Comparison of ENCODE assay signal across 1 cellular context in the genomic region with DNA sequence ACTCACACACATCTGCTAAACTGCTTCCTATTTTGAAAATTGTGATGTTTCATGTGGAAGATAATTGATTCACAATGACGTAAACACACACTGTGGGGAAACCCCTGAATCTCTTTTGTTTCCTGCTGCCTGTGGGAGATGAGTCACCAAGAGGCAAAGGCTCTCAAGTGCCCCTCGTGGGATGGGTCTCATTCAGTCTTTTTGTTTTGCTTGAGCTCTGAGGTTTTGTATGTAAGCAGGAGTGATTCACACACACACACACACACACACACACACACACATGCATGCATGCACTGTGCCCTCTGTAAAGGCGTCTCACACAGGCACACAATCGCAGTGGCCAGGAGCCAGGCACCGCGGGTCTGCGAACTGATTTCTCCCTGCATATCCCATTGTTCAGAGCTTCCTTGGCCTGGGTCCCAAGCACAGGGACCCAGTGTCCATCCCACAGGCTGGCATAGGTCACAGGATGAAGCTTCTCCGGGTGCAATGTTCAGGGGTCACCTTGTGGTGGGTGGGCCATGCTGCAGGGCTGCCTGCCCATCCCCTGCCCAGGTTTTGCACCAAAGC.
TF ChIP-seq lines count a peak whose summit lies in the region.

No MANE protein-coding gene starts in this region.

TF ChIP-seq in GM12878, 131 proteins besides CTCF, POLR2A, EP300 and RAD21 (continued from another document and continues in another):
- TF ChIP-seq, protein P1, sequence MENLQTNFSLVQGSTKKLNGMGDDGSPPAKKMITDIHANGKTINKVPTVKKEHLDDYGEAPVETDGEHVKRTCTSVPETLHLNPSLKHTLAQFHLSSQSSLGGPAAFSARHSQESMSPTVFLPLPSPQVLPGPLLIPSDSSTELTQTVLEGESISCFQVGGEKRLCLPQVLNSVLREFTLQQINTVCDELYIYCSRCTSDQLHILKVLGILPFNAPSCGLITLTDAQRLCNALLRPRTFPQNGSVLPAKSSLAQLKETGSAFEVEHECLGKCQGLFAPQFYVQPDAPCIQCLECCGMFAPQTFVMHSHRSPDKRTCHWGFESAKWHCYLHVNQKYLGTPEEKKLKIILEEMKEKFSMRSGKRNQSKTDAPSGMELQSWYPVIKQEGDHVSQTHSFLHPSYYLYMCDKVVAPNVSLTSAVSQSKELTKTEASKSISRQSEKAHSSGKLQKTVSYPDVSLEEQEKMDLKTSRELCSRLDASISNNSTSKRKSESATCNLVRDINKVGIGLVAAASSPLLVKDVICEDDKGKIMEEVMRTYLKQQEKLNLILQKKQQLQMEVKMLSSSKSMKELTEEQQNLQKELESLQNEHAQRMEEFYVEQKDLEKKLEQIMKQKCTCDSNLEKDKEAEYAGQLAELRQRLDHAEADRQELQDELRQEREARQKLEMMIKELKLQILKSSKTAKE (IDR thresholded peaks at IDR 0.05; ENCODE audit: low read depth, poor library complexity, severe bottlenecking), result peak; percentile 77
- TF ChIP-seq NFYA (IDR thresholded peaks at IDR 0.05; ENCODE audit: borderline replicate concordance, low read depth, low read length), result no peak
- TF ChIP-seq YBX1 (IDR thresholded peaks at IDR 0.05), result no peak
- TF ChIP-seq NR2F1 (conservative IDR thresholded peaks at IDR 0.05), result peak; percentile 3; the same call in 1 of the 2 replicates
- peak; percentile 13; the same call in 1 of the 2 replicates for TF ChIP-seq SMC3 (IDR thresholded peaks at IDR 0.05; ENCODE audit: borderline replicate concordance, low read length)
- TF ChIP-seq HDAC2 (IDR thresholded peaks at IDR 0.05), result no peak
- no peak for TF ChIP-seq RB1 (IDR thresholded peaks at IDR 0.05; ENCODE audit: borderline replicate concordance)
- TF ChIP-seq ETV6 (conservative IDR thresholded peaks at IDR 0.05 in 1 of 2, IDR thresholded peaks at IDR 0.05 in 1 of 2; ENCODE audit: borderline replicate concordance in 1 of 2, low read depth in 1 of 2), result peak in 1 of 2 experiments; percentile 67; a peak in 2 of 4 replicates
- peak; percentile 26; the same call in 1 of the 2 replicates for TF ChIP-seq PAX5 (IDR thresholded peaks at IDR 0.05; ENCODE audit: borderline replicate concordance, low read depth, low read length)
- no peak for TF ChIP-seq TBL1XR1 (IDR thresholded peaks at IDR 0.05; ENCODE audit: low read depth, low read length)
- peak; percentile 99 for TF ChIP-seq ATF7 (IDR thresholded peaks at IDR 0.05; ENCODE audit: low read depth)
- no peak for TF ChIP-seq ESRRA (IDR thresholded peaks at IDR 0.05; ENCODE audit: low read length)
- TF ChIP-seq, protein P2, sequence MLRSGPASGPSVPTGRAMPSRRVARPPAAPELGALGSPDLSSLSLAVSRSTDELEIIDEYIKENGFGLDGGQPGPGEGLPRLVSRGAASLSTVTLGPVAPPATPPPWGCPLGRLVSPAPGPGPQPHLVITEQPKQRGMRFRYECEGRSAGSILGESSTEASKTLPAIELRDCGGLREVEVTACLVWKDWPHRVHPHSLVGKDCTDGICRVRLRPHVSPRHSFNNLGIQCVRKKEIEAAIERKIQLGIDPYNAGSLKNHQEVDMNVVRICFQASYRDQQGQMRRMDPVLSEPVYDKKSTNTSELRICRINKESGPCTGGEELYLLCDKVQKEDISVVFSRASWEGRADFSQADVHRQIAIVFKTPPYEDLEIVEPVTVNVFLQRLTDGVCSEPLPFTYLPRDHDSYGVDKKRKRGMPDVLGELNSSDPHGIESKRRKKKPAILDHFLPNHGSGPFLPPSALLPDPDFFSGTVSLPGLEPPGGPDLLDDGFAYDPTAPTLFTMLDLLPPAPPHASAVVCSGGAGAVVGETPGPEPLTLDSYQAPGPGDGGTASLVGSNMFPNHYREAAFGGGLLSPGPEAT (IDR thresholded peaks at IDR 0.05; ENCODE audit: low read depth), result peak; percentile 73
- TF ChIP-seq ZNF622 (IDR thresholded peaks at IDR 0.05), result no peak
- TF ChIP-seq EZH2 (IDR thresholded peaks at IDR 0.05; ENCODE audit: borderline replicate concordance, control insufficient read depth, low read depth, low read length), result no peak
- peak; percentile 72; the same call in 1 of the 2 replicates for TF ChIP-seq NBN (IDR thresholded peaks at IDR 0.05)
- no peak for TF ChIP-seq SRF (IDR thresholded peaks at IDR 0.05; ENCODE audit: low read depth in 2 of 2, low read length in 2 of 2)
- no peak for TF ChIP-seq MYB (IDR thresholded peaks at IDR 0.05; ENCODE audit: borderline replicate concordance, low read depth, low read length)
- no peak for TF ChIP-seq SPI1 (IDR thresholded peaks at IDR 0.05; ENCODE audit: borderline replicate concordance, insufficient read depth, low read depth, low read length)
- no peak for TF ChIP-seq SP1 (IDR thresholded peaks at IDR 0.05; ENCODE audit: low read depth, low read length)
- TF ChIP-seq SREBF1 (IDR thresholded peaks at IDR 0.05; ENCODE audit: low read length), result no peak
- TF ChIP-seq ZNF384 (IDR thresholded peaks at IDR 0.05; ENCODE audit: borderline replicate concordance, low read depth, low read length), result no peak
- peak; percentile 63 for TF ChIP-seq DPF2 (IDR thresholded peaks at IDR 0.05)
- TF ChIP-seq STAT3 (IDR thresholded peaks at IDR 0.05; ENCODE audit: low read depth, low read length), result no peak
- 0 out of 2 replicates have a peak, but pooled peaks have one; percentile 64 for TF ChIP-seq GATAD2B (conservative IDR thresholded peaks at IDR 0.05; ENCODE audit: low read depth)
- peak; percentile 29; the same call in 1 of the 2 replicates for TF ChIP-seq RAD51 (IDR thresholded peaks at IDR 0.05)
- TF ChIP-seq, protein P3, sequence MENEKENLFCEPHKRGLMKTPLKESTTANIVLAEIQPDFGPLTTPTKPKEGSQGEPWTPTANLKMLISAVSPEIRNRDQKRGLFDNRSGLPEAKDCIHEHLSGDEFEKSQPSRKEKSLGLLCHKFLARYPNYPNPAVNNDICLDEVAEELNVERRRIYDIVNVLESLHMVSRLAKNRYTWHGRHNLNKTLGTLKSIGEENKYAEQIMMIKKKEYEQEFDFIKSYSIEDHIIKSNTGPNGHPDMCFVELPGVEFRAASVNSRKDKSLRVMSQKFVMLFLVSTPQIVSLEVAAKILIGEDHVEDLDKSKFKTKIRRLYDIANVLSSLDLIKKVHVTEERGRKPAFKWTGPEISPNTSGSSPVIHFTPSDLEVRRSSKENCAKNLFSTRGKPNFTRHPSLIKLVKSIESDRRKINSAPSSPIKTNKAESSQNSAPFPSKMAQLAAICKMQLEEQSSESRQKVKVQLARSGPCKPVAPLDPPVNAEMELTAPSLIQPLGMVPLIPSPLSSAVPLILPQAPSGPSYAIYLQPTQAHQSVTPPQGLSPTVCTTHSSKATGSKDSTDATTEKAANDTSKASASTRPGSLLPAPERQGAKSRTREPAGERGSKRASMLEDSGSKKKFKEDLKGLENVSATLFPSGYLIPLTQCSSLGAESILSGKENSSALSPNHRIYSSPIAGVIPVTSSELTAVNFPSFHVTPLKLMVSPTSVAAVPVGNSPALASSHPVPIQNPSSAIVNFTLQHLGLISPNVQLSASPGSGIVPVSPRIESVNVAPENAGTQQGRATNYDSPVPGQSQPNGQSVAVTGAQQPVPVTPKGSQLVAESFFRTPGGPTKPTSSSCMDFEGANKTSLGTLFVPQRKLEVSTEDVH (IDR thresholded peaks at IDR 0.05; ENCODE audit: low read depth, partially characterized antibody), result no peak
- TF ChIP-seq MEF2A (IDR thresholded peaks at IDR 0.05; ENCODE audit: insufficient read depth, low read depth, low read length), result 0 out of 2 replicates have a peak, but pooled peaks have one; percentile 17
- no peak; the same call in 1 of the 2 replicates for TF ChIP-seq TCF12 (IDR thresholded peaks at IDR 0.05; ENCODE audit: low read depth, low read length)
- TF ChIP-seq, protein P4, sequence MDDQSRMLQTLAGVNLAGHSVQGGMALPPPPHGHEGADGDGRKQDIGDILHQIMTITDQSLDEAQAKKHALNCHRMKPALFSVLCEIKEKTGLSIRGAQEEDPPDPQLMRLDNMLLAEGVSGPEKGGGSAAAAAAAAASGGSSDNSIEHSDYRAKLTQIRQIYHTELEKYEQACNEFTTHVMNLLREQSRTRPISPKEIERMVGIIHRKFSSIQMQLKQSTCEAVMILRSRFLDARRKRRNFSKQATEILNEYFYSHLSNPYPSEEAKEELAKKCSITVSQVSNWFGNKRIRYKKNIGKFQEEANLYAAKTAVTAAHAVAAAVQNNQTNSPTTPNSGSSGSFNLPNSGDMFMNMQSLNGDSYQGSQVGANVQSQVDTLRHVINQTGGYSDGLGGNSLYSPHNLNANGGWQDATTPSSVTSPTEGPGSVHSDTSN (IDR thresholded peaks at IDR 0.05; ENCODE audit: insufficient replicate concordance, low read depth, low read length), result no peak
- no peak for TF ChIP-seq STAT1 (conservative IDR thresholded peaks at IDR 0.05)
- no peak; the same call in 1 of the 2 replicates for TF ChIP-seq BACH1 (IDR thresholded peaks at IDR 0.05; ENCODE audit: borderline replicate concordance)
- no peak for TF ChIP-seq SREBF2 (IDR thresholded peaks at IDR 0.05; ENCODE audit: low read length)
- TF ChIP-seq HCFC1 (IDR thresholded peaks at IDR 0.05; ENCODE audit: low read length), result 0 out of 2 replicates have a peak, but pooled peaks have one; percentile 23
- peak; percentile 76 for TF ChIP-seq SMARCA5 (IDR thresholded peaks at IDR 0.05)
- TF ChIP-seq USF1 (IDR thresholded peaks at IDR 0.05; ENCODE audit: borderline replicate concordance, extremely low read length, insufficient read depth, low read depth, low read length), result no peak
- TF ChIP-seq PAX8 (IDR thresholded peaks at IDR 0.05), result no peak
- no peak for TF ChIP-seq FOS (IDR thresholded peaks at IDR 0.05; ENCODE audit: borderline replicate concordance, extremely low read depth, insufficient read length)
- TF ChIP-seq IRF3 (IDR thresholded peaks at IDR 0.05), result no peak
- no peak for TF ChIP-seq PKNOX1 (IDR thresholded peaks at IDR 0.05)
- peak; percentile 64 for TF ChIP-seq EED (IDR thresholded peaks at IDR 0.05; ENCODE audit: low read depth)
- TF ChIP-seq ZBED1 (IDR thresholded peaks at IDR 0.05; ENCODE audit: borderline replicate concordance), result 0 out of 2 replicates have a peak, but pooled peaks have one; percentile 27
- no peak for TF ChIP-seq BCLAF1 (IDR thresholded peaks at IDR 0.05)
- TF ChIP-seq ZNF24 (IDR thresholded peaks at IDR 0.05), result peak; percentile 69
- no peak for TF ChIP-seq MXI1 (IDR thresholded peaks at IDR 0.05; ENCODE audit: low read depth, low read length)
- no peak for TF ChIP-seq CHD1 (IDR thresholded peaks at IDR 0.05; ENCODE audit: low read depth, low read length)
- peak; percentile 93 for TF ChIP-seq ATF2 (IDR thresholded peaks at IDR 0.05; ENCODE audit: low read length)
- TF ChIP-seq NR2C1 (IDR thresholded peaks at IDR 0.05), result no peak
- no peak for TF ChIP-seq HDGF (IDR thresholded peaks at IDR 0.05)
- no peak for TF ChIP-seq HDAC6 (IDR thresholded peaks at IDR 0.05; ENCODE audit: unreplicated experiment)
- no peak for TF ChIP-seq CEBPB (IDR thresholded peaks at IDR 0.05; ENCODE audit: borderline replicate concordance in 1 of 2, low read depth in 2 of 2, low read length in 2 of 2)
- TF ChIP-seq JUND (IDR thresholded peaks at IDR 0.05; ENCODE audit: low read depth, low read length), result peak; percentile 74; the same call in 1 of the 2 replicates
- no peak for TF ChIP-seq BRCA1 (IDR thresholded peaks at IDR 0.05; ENCODE audit: low read depth, low read length)
